ENCODE assay signal across 9 cellular contexts in the genomic region with DNA sequence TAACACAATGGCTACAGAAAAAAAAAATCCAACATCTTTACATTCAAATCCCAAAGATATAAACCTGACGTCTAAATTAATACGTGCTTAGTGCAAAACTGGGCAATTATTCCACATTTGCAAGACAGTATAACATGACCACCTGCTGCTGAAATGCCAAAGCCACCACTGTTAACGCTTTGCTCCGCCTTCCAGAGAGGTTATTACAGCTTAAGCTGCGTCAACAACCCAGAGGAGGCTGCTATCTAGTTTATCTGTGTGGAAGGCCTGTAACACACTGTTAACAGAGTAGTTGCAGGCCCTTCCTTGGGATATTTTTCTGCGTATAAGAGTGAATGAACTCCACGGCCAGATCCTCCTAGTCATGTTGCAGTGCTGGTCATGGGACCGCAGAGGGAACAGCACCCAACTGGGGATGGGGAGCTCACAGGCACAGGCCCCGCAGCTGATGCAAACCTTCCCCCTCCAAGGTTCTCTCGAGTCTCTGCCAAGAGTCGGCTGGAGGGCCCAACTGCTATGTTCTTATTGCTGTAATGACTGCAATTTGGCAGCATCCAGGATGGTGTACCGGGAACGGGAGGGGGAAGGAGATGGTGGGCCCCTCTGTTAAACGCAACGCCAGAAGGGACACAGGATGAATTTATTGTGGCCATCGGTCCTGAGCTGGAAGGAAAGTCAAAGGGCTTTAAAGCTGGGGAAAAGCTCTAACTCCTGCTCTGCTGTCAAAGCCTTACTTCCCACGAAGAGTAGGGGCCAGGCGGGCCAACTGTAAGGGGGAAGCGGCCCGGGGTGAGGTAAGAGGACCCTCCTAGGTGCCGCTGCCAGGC. TPM values are rescaled to one million over a fixed set of nuclear protein-coding genes. Genes with fewer than 3 reads are reported as not detected.
DNase-seq lines count a peak whose midpoint lies in the region; ATAC-seq, FAIRE-seq and TF ChIP-seq lines count a peak whose summit lies in the region.
"Had no signal": no experiment of that assay in that cellular context is flagged by ENCODE, and none has a peak within 500 bp of the region (broad histone marks: within the 10 kb centered on the region; RNA-seq: fewer than 3 reads in every experiment).

No MANE protein-coding gene starts in this region.

- intact Hi-C loops in body of pancreas (cut with DNase I) = loop anchor here (10.0 kb wide), 1 partner anchor 175 kb away; no protein-coding TSS in a partner anchor

- H3K36me3 ChIP-seq in GM06990 (ENCODE audit: control insufficient read depth, insufficient read depth, low read length) (no peaks in the 10 kb centered on the region), body of pancreas (replicated peaks in 1 of 2; ENCODE audit: insufficient read depth in 1 of 2, low read depth in 2 of 2) (no peaks in the 10 kb centered on the region), iPS-20b (ENCODE audit: insufficient read depth, low read depth, low read length) (no peaks in the 10 kb centered on the region), skeletal muscle satellite cell (ENCODE audit: insufficient read depth, low read length) (no peaks in the 10 kb centered on the region)

- peak; percentile 24 for ATAC-seq in HG02571 (IDR thresholded peaks at IDR 0.05; ENCODE audit: unreplicated experiment)
- ATAC-seq in body of pancreas = peak; percentile 25

- DNase-seq in GM06990 (ENCODE audit: extremely low read depth, insufficient read length) = peak; percentile 59
- peak; percentile 88 for DNase-seq in NCI-H1105 treated with DMSO at 0.1 percent for 48 hours (lab: John Stamatoyannopoulos, UW)
- peak in 3 of 5 donors; percentile 18 to 61 (median 19) for DNase-seq in T-helper 1 cell
- DNase-seq in body of pancreas = peak; percentile 44 to 52 (median 46)
- no peak for DNase-seq in HTR-8/SVneo (ENCODE audit: insufficient read length, low spot score)

- WGBS in body of pancreas, 2 donors = 11 to 19% methylated on average over 18 to 21 of the region's 21 CpGs

- TF ChIP-seq CTCF in GM06990 (IDR thresholded peaks at IDR 0.05; ENCODE audit: insufficient read depth, low read length, poor library complexity, severe bottlenecking) = no peak
- no peak for TF ChIP-seq CTCF in body of pancreas (IDR thresholded peaks at IDR 0.05)

- H3K27me3 ChIP-seq in GM06990 (replicated peaks; ENCODE audit: control insufficient read depth, insufficient read depth, low read length) (no peaks in the 10 kb centered on the region), body of pancreas (no peaks in the 10 kb centered on the region), iPS-20b (ENCODE audit: insufficient read depth, low read length) (peaks cover 7% of the 10 kb centered on the region), skeletal muscle satellite cell (ENCODE audit: control insufficient read depth, insufficient read depth, low read length) (no peaks in the 10 kb centered on the region)

- TF ChIP-seq POLR2A in body of pancreas (IDR thresholded peaks at IDR 0.05) = no peak

- H3K9me3 ChIP-seq in body of pancreas = no peaks in the 10 kb centered on the region
- H3K9me3 ChIP-seq in iPS-20b (ENCODE audit: insufficient read depth, low read depth, low read length) = no peaks in the 10 kb centered on the region
- no peaks in the 10 kb centered on the region for H3K9me3 ChIP-seq in skeletal muscle satellite cell (replicated peaks; ENCODE audit: low read length)

- H3K4me2 ChIP-seq in skeletal muscle satellite cell (ENCODE audit: low read length) = peak overlapping the region; percentile 96

- H3K9ac ChIP-seq in iPS-20b (ENCODE audit: low read depth, low read length) (peak overlapping the region; percentile 71; the same call in 1 of the 2 replicates), skeletal muscle satellite cell (ENCODE audit: low read depth, low read length) (peak overlapping the region; percentile 85)

- FAIRE-seq in HTR-8/SVneo (lab: Jason Lieb, UNC) = no peak
- FAIRE-seq: islet of Langerhans had no signal

- H3K4me1 ChIP-seq in body of pancreas (peaks cover 29% of the 10 kb centered on the region), iPS-20b (ENCODE audit: insufficient read depth, low read length) (peaks cover 18% of the 10 kb centered on the region; the same call in 1 of the 2 replicates), skeletal muscle satellite cell (ENCODE audit: control insufficient read depth, insufficient read depth, low read length) (peaks cover 47% of the 10 kb centered on the region)

- H3K27ac ChIP-seq in body of pancreas = peak overlapping the region; percentile 90 to 97 (median 94)
- no peak overlapping the region for H3K27ac ChIP-seq in iPS-20b (ENCODE audit: low read length)

- H3K4me3 ChIP-seq in GM06990 (replicated peaks; ENCODE audit: low read depth, low read length) (peak overlapping the region; percentile 83), body of pancreas (peak overlapping the region; percentile 72 to 84), iPS-20b (ENCODE audit: low read length) (peak overlapping the region; percentile 89), skeletal muscle satellite cell (ENCODE audit: low read length) (peak overlapping the region; percentile 86)

RNA-seq across cellular contexts. Expression of a gene that starts 1.0 kb away (rescaled TPM):
- total RNA-seq in body of pancreas = 10 to 100 TPM; 26.5 to 30.0 TPM
- total RNA-seq in skeletal muscle satellite cell (2012; rRNA removed) = 12.9 and 19.3 TPM in 2 replicates

RNA-seq across cellular contexts. Expression of a gene that starts 40.4 kb away (rescaled TPM):
- 1 to 10 TPM; 2.6 to 7.3 TPM for total RNA-seq in body of pancreas
- 0.22 TPM in 1 of 2 replicates, not detected in the other for total RNA-seq in skeletal muscle satellite cell (2012; rRNA removed)
